In genomic region chr16:1308036-1308976, GRCh38 we compare ENCODE assay signal across 8 cellular contexts. TPM values are rescaled to one million over a fixed set of nuclear protein-coding genes. Genes with fewer than 3 reads are reported as not detected.
DNase-seq lines count a peak whose midpoint lies in the region; TF ChIP-seq lines count a peak whose summit lies in the region.

No MANE protein-coding gene starts in this region.

- DNase-seq in DMS79 treated with DMSO at 0.1 percent for 48 hours (lab: John Stamatoyannopoulos, UW): peak; percentile 55
- no peak for DNase-seq in DMS79 (lab: John Stamatoyannopoulos, UW)
- peak; percentile 44 for DNase-seq in HFFc6
- DNase-seq in OCI-M1 (lab: John Stamatoyannopoulos, UW): peak; percentile 89
- no peak for DNase-seq in neural progenitor cell (ENCODE audit: low spot score)
- no peak for DNase-seq in kidney tubule cell (ENCODE audit: low spot score)
- DNase-seq in NCI-H2081 treated with DMSO at 0.1 percent for 48 hours (lab: John Stamatoyannopoulos, UW): no peak

- H3K36me3 ChIP-seq in ectodermal cell (ENCODE audit: control insufficient read depth, insufficient read depth, low read length) (peaks cover 13% of the 10 kb centered on the region), neural progenitor cell (no peaks in the 10 kb centered on the region)

- H3K4me3 ChIP-seq in ectodermal cell (ENCODE audit: insufficient read depth, low read depth, low read length): peak overlapping the region; percentile 57
- H3K4me3 ChIP-seq in neural progenitor cell: peak overlapping the region; percentile 79

- H3K36me3 Mint-ChIP-seq in HFFc6 (ENCODE audit: low read depth) (peaks cover 12% of the 10 kb centered on the region), neural progenitor cell (peaks cover 11% of the 10 kb centered on the region)

- peaks cover 8% of the 10 kb centered on the region for H3F3A ChIP-seq in neural progenitor cell (ENCODE audit: low read depth)

- H3K4me3 Mint-ChIP-seq in HFFc6: peak overlapping the region; percentile 88
- H3K4me3 Mint-ChIP-seq in neural progenitor cell: peak overlapping the region; percentile 90

- no peak overlapping the region for H2AFZ ChIP-seq in neural progenitor cell (replicated peaks)

- no peaks in the 10 kb centered on the region for H3K9me3 ChIP-seq in ectodermal cell (ENCODE audit: control insufficient read depth, low read length)
- no peaks in the 10 kb centered on the region for H3K9me3 ChIP-seq in neural progenitor cell (ENCODE audit: low read depth)

- H3K9me3 Mint-ChIP-seq in HFFc6 (no peaks in the 10 kb centered on the region), neural progenitor cell (no peaks in the 10 kb centered on the region)

- H3K79me2 ChIP-seq in neural progenitor cell (ENCODE audit: low read depth): peaks cover 35% of the 10 kb centered on the region

- H3K4me1 Mint-ChIP-seq in HFFc6 (ENCODE audit: low read depth) (peaks cover 14% of the 10 kb centered on the region), neural progenitor cell (peaks cover 20% of the 10 kb centered on the region)

- H3K27me3 ChIP-seq in ectodermal cell (ENCODE audit: control insufficient read depth, insufficient read depth, low read length, poor library complexity, severe bottlenecking) (no peaks in the 10 kb centered on the region), neural progenitor cell (no peaks in the 10 kb centered on the region)

- no peak for TF ChIP-seq CTCF in HFFc6 (IDR thresholded peaks at IDR 0.05)
- TF ChIP-seq CTCF in neural progenitor cell (IDR thresholded peaks at IDR 0.05): no peak

- H3K27ac ChIP-seq in ectodermal cell (ENCODE audit: insufficient read depth, low read depth, low read length, poor library complexity, severe bottlenecking) (peak overlapping the region; percentile 100), neural progenitor cell (peak overlapping the region; percentile 100)

- H4K20me1 ChIP-seq in neural progenitor cell (ENCODE audit: low read depth): peaks cover 34% of the 10 kb centered on the region

- H3K27ac Mint-ChIP-seq in HFFc6 (peak overlapping the region; percentile 99), neural progenitor cell (peak overlapping the region; percentile 47)

- peaks cover 12% of the 10 kb centered on the region for H3K4me1 ChIP-seq in ectodermal cell (ENCODE audit: control insufficient read depth, insufficient read depth, low read length)
- H3K4me1 ChIP-seq in neural progenitor cell: peaks cover 11% of the 10 kb centered on the region

- H3K4me2 ChIP-seq in neural progenitor cell: peak overlapping the region; percentile 70

- 4 to 6% methylated on average over 42 of the region's 43 CpGs for WGBS in ectodermal cell, 2 experiments

- H3K27me3 Mint-ChIP-seq in HFFc6 (ENCODE audit: insufficient read depth) (peaks cover 2% of the 10 kb centered on the region; the same call in 1 of the 2 replicates), neural progenitor cell (ENCODE audit: insufficient read depth, low read depth) (peaks cover 8% of the 10 kb centered on the region)

- H3K9ac ChIP-seq in neural progenitor cell: peak overlapping the region; percentile 100

RNA-seq across cellular contexts. Expression of gene UBE2I, which starts 1.1 kb away (rescaled TPM):
- 100 to 1,000 TPM; 116 to 147 (median 138) TPM for total RNA-seq in HFFc6 (2021; fragmentation: NEBNext Ultra II Directional; extraction: Animal tissue kit (Norgen Biotek cat#: 25700))
- polyA plus RNA-seq in ectodermal cell (2013, experiment 1 of 4): 274 TPM
- 281 TPM for polyA plus RNA-seq in ectodermal cell (2013, experiment 2 of 4)
- polyA plus RNA-seq in ectodermal cell (2013, experiment 3 of 4): 208 TPM
- polyA plus RNA-seq in ectodermal cell (2013, experiment 4 of 4): 220 TPM
- 184 and 239 TPM in 2 replicates for total RNA-seq in neural progenitor cell (ENCODE audit: low replicate concordance)

RNA-seq across cellular contexts. Expression of gene BAIAP3, which starts 25.1 kb away (rescaled TPM):
- under 1 TPM; 0.11 to 0.28 (median 0.16) TPM for total RNA-seq in HFFc6 (2021; fragmentation: NEBNext Ultra II Directional; extraction: Animal tissue kit (Norgen Biotek cat#: 25700))
- polyA plus RNA-seq in ectodermal cell (2013, experiment 1 of 4): 4.6 TPM
- polyA plus RNA-seq in ectodermal cell (2013, experiment 2 of 4): 6.2 TPM
- 6.1 TPM for polyA plus RNA-seq in ectodermal cell (2013, experiment 3 of 4)
- 8.9 TPM for polyA plus RNA-seq in ectodermal cell (2013, experiment 4 of 4)
- 0.34 and 4.0 TPM in 2 replicates for total RNA-seq in neural progenitor cell (ENCODE audit: low replicate concordance)

RNA-seq across cellular contexts. Expression of gene TSR3, which starts 43.4 kb away (rescaled TPM):
- total RNA-seq in HFFc6 (2021; fragmentation: NEBNext Ultra II Directional; extraction: Animal tissue kit (Norgen Biotek cat#: 25700)): 10 to 100 TPM; 73.7 to 84.6 (median 78.1) TPM
- 48.1 TPM for polyA plus RNA-seq in ectodermal cell (2013, experiment 1 of 4)
- polyA plus RNA-seq in ectodermal cell (2013, experiment 2 of 4): 47.3 TPM
- polyA plus RNA-seq in ectodermal cell (2013, experiment 3 of 4): 46.4 TPM
- 49.2 TPM for polyA plus RNA-seq in ectodermal cell (2013, experiment 4 of 4)
- total RNA-seq in neural progenitor cell (ENCODE audit: low replicate concordance): 22.4 and 60.6 TPM in 2 replicates

RNA-seq across cellular contexts. Expression of gene GNPTG, which starts 43.4 kb away (rescaled TPM):
- 10 to 100 TPM; 46.8 to 68.1 (median 52.6) TPM for total RNA-seq in HFFc6 (2021; fragmentation: NEBNext Ultra II Directional; extraction: Animal tissue kit (Norgen Biotek cat#: 25700))
- polyA plus RNA-seq in ectodermal cell (2013, experiment 1 of 4): 34.7 TPM
- 34.0 TPM for polyA plus RNA-seq in ectodermal cell (2013, experiment 2 of 4)
- polyA plus RNA-seq in ectodermal cell (2013, experiment 3 of 4): 23.3 TPM
- 30.5 TPM for polyA plus RNA-seq in ectodermal cell (2013, experiment 4 of 4)
- total RNA-seq in neural progenitor cell (ENCODE audit: low replicate concordance): 11.8 and 22.7 TPM in 2 replicates

RNA-seq across cellular contexts. Expression of gene TPSD1, which starts 52.4 kb away (rescaled TPM):
- total RNA-seq in HFFc6 (2021; fragmentation: NEBNext Ultra II Directional; extraction: Animal tissue kit (Norgen Biotek cat#: 25700)): not detected
- polyA plus RNA-seq in ectodermal cell (2013, experiment 1 of 4): not detected
- polyA plus RNA-seq in ectodermal cell (2013, experiment 2 of 4): 0.37 TPM
- 0.21 TPM for polyA plus RNA-seq in ectodermal cell (2013, experiment 3 of 4)
- 0.24 TPM for polyA plus RNA-seq in ectodermal cell (2013, experiment 4 of 4)
- total RNA-seq in neural progenitor cell (ENCODE audit: low replicate concordance): not detected in 2 replicates

Comparison
In these comparisons a context has a peak if more than half of its experiments do, and no peak if none do; other contexts are left out.
1. DNase-seq: peak in DMS79 treated with DMSO at 0.1 percent for 48 hours (single experiment), HFFc6 (single experiment) and OCI-M1 (single experiment); none in DMS79 (single experiment), neural progenitor cell (single experiment), kidney tubule cell (single experiment) and NCI-H2081 treated with DMSO at 0.1 percent for 48 hours (single experiment).